ENCODE assay signal across 15 cellular contexts in the genomic region with DNA sequence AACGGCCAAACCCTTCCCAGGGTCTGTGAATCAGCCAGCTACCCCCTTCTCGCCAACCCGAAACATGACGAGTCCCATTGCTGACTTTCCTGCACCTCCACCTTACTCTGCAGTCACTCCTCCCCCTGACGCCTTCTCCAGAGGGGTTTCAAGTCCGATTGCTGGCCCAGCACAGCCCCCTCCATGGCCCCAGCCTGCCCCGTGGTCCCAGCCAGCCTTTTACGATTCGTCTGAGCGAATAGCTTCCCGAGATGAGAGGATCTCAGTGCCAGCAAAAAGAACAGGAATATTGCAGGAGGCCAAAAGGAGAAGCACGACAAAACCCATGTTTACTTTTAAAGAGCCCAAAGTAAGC.
"Had no signal": no experiment of that assay in that cellular context is flagged by ENCODE, and none has a peak within 500 bp of the region (broad histone marks: within the 10 kb centered on the region; RNA-seq: fewer than 3 reads in every experiment).

No MANE protein-coding gene starts in this region.

- H3K27ac ChIP-seq: body of pancreas, neutrophil, right lobe of liver, testis had no signal

- H3K36me3 ChIP-seq: neutrophil, right lobe of liver had no signal

- DNase-seq: activated CD4-positive, alpha-beta T cell treated with anti-CD3 and anti-CD28 coated beads, Interleukin-2, amount 50 U/mL, for 1 hour; activated naive CD4-positive, alpha-beta T cell treated with anti-CD3 and anti-CD28 coated beads, Interleukin-2, amount 50 U/mL, for 16 hours; body of pancreas; endodermal cell; erythroblast; foreskin fibroblast; head of caudate nucleus; mammary epithelial cell; right lobe of liver; SHP77 treated with DMSO at 0.1 percent for 48 hours; stimulated activated CD4-positive, alpha-beta T cell treated with anti-CD3 and anti-CD28 coated beads, Interleukin-12 subunit alpha, Interleukin-12 subunit beta, amount 100 ng/mL, for 4 hours; stimulated activated naive CD4-positive, alpha-beta T cell treated with Interleukin-2 at 50 U/mL for 16 hours; T-helper 2 cell; testis had no signal

- H3K4me3 ChIP-seq: body of pancreas, right lobe of liver, testis had no signal

- ATAC-seq: body of pancreas, right lobe of liver had no signal

- H3K9me3 ChIP-seq: body of pancreas, neutrophil, right lobe of liver, testis had no signal

- H3K4me1 ChIP-seq: right lobe of liver, testis had no signal

- H3K27me3 ChIP-seq: body of pancreas, neutrophil, right lobe of liver, testis had no signal
